Comparison of ENCODE assay signal across 14 cellular contexts in genomic region chr3:112101946-112102345, GRCh38. TPM values are rescaled to one million over a fixed set of nuclear protein-coding genes. Genes with fewer than 3 reads are reported as not detected.
DNase-seq lines count a peak whose midpoint lies in the region; ATAC-seq, FAIRE-seq and TF ChIP-seq lines count a peak whose summit lies in the region.
"Had no signal": no experiment of that assay in that cellular context is flagged by ENCODE, and none has a peak within 500 bp of the region (broad histone marks: within the 10 kb centered on the region; RNA-seq: fewer than 3 reads in every experiment).

No MANE protein-coding gene starts in this region.

- peaks cover 9% of the 10 kb centered on the region for H3K4me1 Mint-ChIP-seq in activated CD8-positive, alpha-beta memory T cell treated with anti-CD3 and anti-CD28 coated beads, Interleukin-2, amount 10 ng/mL, durations not matched to agents 7 days and 5 days
- H3K4me1 Mint-ChIP-seq: CD4-positive, alpha-beta memory T cell had no signal

- no peak overlapping the region for H3K4me3 Mint-ChIP-seq in activated CD8-positive, alpha-beta memory T cell treated with anti-CD3 and anti-CD28 coated beads, Interleukin-2, amount 10 ng/mL, durations not matched to agents 7 days and 5 days
- H3K4me3 Mint-ChIP-seq: activated T-cell treated with anti-CD3 and anti-CD28 coated beads, Interleukin-2, amount 50 U/mL, for 24 hours; CD4-positive, alpha-beta memory T cell had no signal

- no peak overlapping the region for H3K27ac Mint-ChIP-seq in activated CD8-positive, alpha-beta memory T cell treated with anti-CD3 and anti-CD28 coated beads, Interleukin-2, amount 10 ng/mL, durations not matched to agents 7 days and 5 days
- H3K27ac Mint-ChIP-seq: activated T-cell treated with anti-CD3 and anti-CD28 coated beads, Interleukin-2, amount 50 U/mL, for 24 hours; CD4-positive, alpha-beta memory T cell; progenitor cell of endocrine pancreas had no signal

- no peak for TF ChIP-seq CTCF in bronchial epithelial cell (IDR thresholded peaks at IDR 0.05; ENCODE audit: insufficient read depth, low read length, severe bottlenecking)

- ATAC-seq in activated CD8-positive, alpha-beta memory T cell treated with anti-CD3 and anti-CD28 coated beads, Interleukin-2, amount 10 ng/mL, durations not matched to agents 7 days and 5 days = no peak

- H3K9me3 Mint-ChIP-seq in activated CD8-positive, alpha-beta memory T cell treated with anti-CD3 and anti-CD28 coated beads, Interleukin-2, amount 10 ng/mL, durations not matched to agents 7 days and 5 days (ENCODE audit: low read depth) = no peaks in the 10 kb centered on the region
- H3K9me3 Mint-ChIP-seq: activated T-cell treated with anti-CD3 and anti-CD28 coated beads, Interleukin-2, amount 50 U/mL, for 24 hours; CD4-positive, alpha-beta memory T cell had no signal

- CTCF ChIA-PET in activated CD8-positive, alpha-beta memory T cell treated with anti-CD3 and anti-CD28 coated beads, Interleukin-2, amount 10 ng/mL, durations not matched to agents 7 days and 5 days (lab: Charles Lee) = interaction anchor here (2.2 kb wide), 1 partner anchor 10 kb away, joined by 9 read pairs; no protein-coding TSS in a partner anchor

- DNase-seq in Caki2 (ENCODE audit: low read depth) (peak; percentile 51), LHCN-M2 (ENCODE audit: low read depth) (peak; percentile 30), bronchial epithelial cell (ENCODE audit: low read depth) (peak; percentile 100), lung microvascular endothelial cell (ENCODE audit: low read depth in 2 of 2) (peak; percentile 20 to 84), NCI-H774 (lab: John Stamatoyannopoulos, UW) (no peak), activated gamma-delta T cell (lab: John Stamatoyannopoulos, UW) (no peak), Ammon's horn (ENCODE audit: low spot score) (no peak)
- no peak for DNase-seq in activated CD8-positive, alpha-beta memory T cell treated with anti-CD3 and anti-CD28 coated beads, Interleukin-2, amount 10 ng/mL, durations not matched to agents 7 days and 5 days
- DNase-seq: activated T-cell treated with anti-CD3 and anti-CD28 coated beads, Interleukin-2, amount 50 U/mL, for 24 hours; anterior cingulate cortex; CD4-positive, alpha-beta memory T cell; NCI-H446; stimulated activated naive CD4-positive, alpha-beta T cell had no signal

- H3K27me3 Mint-ChIP-seq in activated CD8-positive, alpha-beta memory T cell treated with anti-CD3 and anti-CD28 coated beads, Interleukin-2, amount 10 ng/mL, durations not matched to agents 7 days and 5 days = no peaks in the 10 kb centered on the region
- H3K27me3 Mint-ChIP-seq: activated T-cell treated with anti-CD3 and anti-CD28 coated beads, Interleukin-2, amount 50 U/mL, for 24 hours; progenitor cell of endocrine pancreas had no signal

- H3K36me3 Mint-ChIP-seq in activated CD8-positive, alpha-beta memory T cell treated with anti-CD3 and anti-CD28 coated beads, Interleukin-2, amount 10 ng/mL, durations not matched to agents 7 days and 5 days = peaks cover 7% of the 10 kb centered on the region

- in situ Hi-C loops in Caki2 (cut with HindIII; ENCODE audit: low pct_unique_long_range_greater_than_20kb, low sequenced_read_pairs) = no loop called here

- no peak overlapping the region for H3K4me3 ChIP-seq in bronchial epithelial cell (ENCODE audit: low read depth, low read length)

- peaks cover 17% of the 10 kb centered on the region for H3K36me3 ChIP-seq in bronchial epithelial cell (ENCODE audit: control insufficient read depth, insufficient read depth, low read length)

- H3K27me3 ChIP-seq in bronchial epithelial cell (ENCODE audit: control insufficient read depth, insufficient read depth, low read length) = no peaks in the 10 kb centered on the region

- peak; percentile 99 for FAIRE-seq in bronchial epithelial cell (lab: Jason Lieb, UNC)

RNA-seq across cellular contexts. Expression of gene C3orf52, which starts 15.8 kb away (rescaled TPM):
- 8.8 and 9.0 TPM in 2 replicates for total RNA-seq in Caki2 (2014; rRNA removed; shearing (Covaris generic); ENCODE audit: low replicate concordance)
- total RNA-seq in LHCN-M2 (2014; rRNA removed) (6.2 and 6.7 TPM in 2 replicates), bronchial epithelial cell (23.0 and 45.5 TPM in 2 replicates), lung microvascular endothelial cell (4.8 and 9.1 TPM in 2 replicates)
- 3.5 TPM for polyA plus RNA-seq in LHCN-M2 (2012)
- total RNA-seq in activated CD8-positive, alpha-beta memory T cell treated with anti-CD3 and anti-CD28 coated beads, Interleukin-2, amount 10 ng/mL, durations not matched to agents 7 days and 5 days = 1 to 10 TPM; 2.4 to 2.6 TPM

RNA-seq across cellular contexts. Expression of gene GCSAM, which starts 31.1 kb away (rescaled TPM):
- not detected in 2 replicates for total RNA-seq in Caki2 (2014; rRNA removed; shearing (Covaris generic); ENCODE audit: low replicate concordance)
- total RNA-seq in LHCN-M2 (2014; rRNA removed) (not detected in 2 replicates), bronchial epithelial cell (0.13 and 0.26 TPM in 2 replicates), lung microvascular endothelial cell (not detected in 2 replicates)
- 0.30 TPM for polyA plus RNA-seq in LHCN-M2 (2012)
- total RNA-seq in activated CD8-positive, alpha-beta memory T cell treated with anti-CD3 and anti-CD28 coated beads, Interleukin-2, amount 10 ng/mL, durations not matched to agents 7 days and 5 days = 1 to 10 TPM; 8.6 to 9.5 TPM
- total RNA-seq: progenitor cell of endocrine pancreas had no signal

Comparison
In these comparisons a context has a peak if more than half of its experiments do, and no peak if none do; other contexts are left out.
1. DNase-seq: peak in Caki2 (single experiment), LHCN-M2 (single experiment), bronchial epithelial cell (single experiment) and lung microvascular endothelial cell (2 of 2); none in NCI-H774 (single experiment), activated gamma-delta T cell (single experiment), activated CD8-positive, alpha-beta memory T cell treated with anti-CD3 and anti-CD28 coated beads, Interleukin-2, amount 10 ng/mL, durations not matched to agents 7 days and 5 days (single experiment) and Ammon's horn (single experiment).